ENCODE assay signal across 1 cellular context in genomic region chr1:43582162-43582566, GRCh38.
TF ChIP-seq lines count a peak whose summit lies in the region.

No MANE protein-coding gene starts in this region.

TF ChIP-seq in HEK293, 187 proteins besides CTCF, POLR2A, EP300 and RAD21 (continued from another document and continues in another):
- TF ChIP-seq, protein P1, sequence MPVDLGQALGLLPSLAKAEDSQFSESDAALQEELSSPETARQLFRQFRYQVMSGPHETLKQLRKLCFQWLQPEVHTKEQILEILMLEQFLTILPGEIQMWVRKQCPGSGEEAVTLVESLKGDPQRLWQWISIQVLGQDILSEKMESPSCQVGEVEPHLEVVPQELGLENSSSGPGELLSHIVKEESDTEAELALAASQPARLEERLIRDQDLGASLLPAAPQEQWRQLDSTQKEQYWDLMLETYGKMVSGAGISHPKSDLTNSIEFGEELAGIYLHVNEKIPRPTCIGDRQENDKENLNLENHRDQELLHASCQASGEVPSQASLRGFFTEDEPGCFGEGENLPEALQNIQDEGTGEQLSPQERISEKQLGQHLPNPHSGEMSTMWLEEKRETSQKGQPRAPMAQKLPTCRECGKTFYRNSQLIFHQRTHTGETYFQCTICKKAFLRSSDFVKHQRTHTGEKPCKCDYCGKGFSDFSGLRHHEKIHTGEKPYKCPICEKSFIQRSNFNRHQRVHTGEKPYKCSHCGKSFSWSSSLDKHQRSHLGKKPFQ (tag by site-specific recombination; IDR thresholded peaks at IDR 0.05): no peak
- TF ChIP-seq ZNF175 (tag by site-specific recombination; IDR thresholded peaks at IDR 0.05) (no peak), ZNF121 (tag by site-specific recombination; IDR thresholded peaks at IDR 0.05) (no peak; the same call in 1 of the 2 replicates), TRIM28 (IDR thresholded peaks at IDR 0.05; ENCODE audit: borderline replicate concordance, low read length) (peak; percentile 88), ZNF214 (tag by site-specific recombination; IDR thresholded peaks at IDR 0.05; ENCODE audit: borderline replicate concordance) (no peak), ZNF571 (tag by site-specific recombination; IDR thresholded peaks at IDR 0.05) (no peak), ZNF791 (tag by site-specific recombination; IDR thresholded peaks at IDR 0.05) (no peak), SP7 (tag by site-specific recombination; IDR thresholded peaks at IDR 0.05) (peak; percentile 75; the same call in 1 of the 2 replicates), ZNF585B (tag by site-specific recombination; IDR thresholded peaks at IDR 0.05) (no peak), BCL11A (tag by site-specific recombination; IDR thresholded peaks at IDR 0.05; ENCODE audit: low read depth) (no peak), ZNF266 (tag by site-specific recombination; IDR thresholded peaks at IDR 0.05; ENCODE audit: low read depth) (no peak), ZNF600 (tag by site-specific recombination; IDR thresholded peaks at IDR 0.05) (peak; percentile 83), GLI2 (tag by site-specific recombination; IDR thresholded peaks at IDR 0.05; ENCODE audit: borderline replicate concordance, low read depth) (no peak), ZNF138 (tag by site-specific recombination; IDR thresholded peaks at IDR 0.05; ENCODE audit: borderline replicate concordance) (no peak), ZNF37A (tag by site-specific recombination; IDR thresholded peaks at IDR 0.05) (no peak), ZFHX2 (tag by site-specific recombination; conservative IDR thresholded peaks at IDR 0.05) (peak; percentile 83), MYNN (tag by site-specific recombination; IDR thresholded peaks at IDR 0.05; ENCODE audit: borderline replicate concordance) (no peak), KLF10 (tag by site-specific recombination; IDR thresholded peaks at IDR 0.05) (no peak), ZNF501 (tag by site-specific recombination; IDR thresholded peaks at IDR 0.05) (no peak), ZNF48 (tag by site-specific recombination; IDR thresholded peaks at IDR 0.05) (no peak), ZNF513 (tag by site-specific recombination; IDR thresholded peaks at IDR 0.05) (no peak), GLIS2 (tag by site-specific recombination; IDR thresholded peaks at IDR 0.05) (peak; percentile 69), ZNF558 (tag by site-specific recombination; IDR thresholded peaks at IDR 0.05) (no peak), ZNF350 (tag by site-specific recombination; IDR thresholded peaks at IDR 0.05) (no peak), ZSCAN30 (tag by site-specific recombination; IDR thresholded peaks at IDR 0.05) (no peak), KLF8 (tag by site-specific recombination; IDR thresholded peaks at IDR 0.05) (peak; percentile 65), ZNF654 (tag by site-specific recombination; IDR thresholded peaks at IDR 0.05; ENCODE audit: low read depth) (no peak), HOXA7 (CRISPR knock-in tag; IDR thresholded peaks at IDR 0.05; ENCODE audit: borderline replicate concordance) (no peak), ZFP37 (tag by site-specific recombination; IDR thresholded peaks at IDR 0.05) (no peak), ZBTB20 (tag by site-specific recombination; IDR thresholded peaks at IDR 0.05) (peak; percentile 95), KLF16 (tag by site-specific recombination; IDR thresholded peaks at IDR 0.05) (no peak), ATF2 (tag by site-specific recombination; IDR thresholded peaks at IDR 0.05; ENCODE audit: low read depth) (no peak), ZNF677 (tag by site-specific recombination; IDR thresholded peaks at IDR 0.05) (no peak), KLF1 (tag by site-specific recombination; IDR thresholded peaks at IDR 0.05) (peak; percentile 88), ZNF341 (tag by site-specific recombination; IDR thresholded peaks at IDR 0.05; ENCODE audit: low read depth) (no peak), ZSCAN16 (tag by site-specific recombination; IDR thresholded peaks at IDR 0.05) (no peak), ZNF324 (tag by site-specific recombination; IDR thresholded peaks at IDR 0.05) (peak; percentile 32), ZNF433 (tag by site-specific recombination; IDR thresholded peaks at IDR 0.05; ENCODE audit: low read depth) (no peak), PATZ1 (tag by site-specific recombination; IDR thresholded peaks at IDR 0.05) (peak; percentile 88), ZNF132 (tag by site-specific recombination; IDR thresholded peaks at IDR 0.05; ENCODE audit: borderline replicate concordance) (no peak), ZNF19 (tag by site-specific recombination; IDR thresholded peaks at IDR 0.05; ENCODE audit: low read depth) (no peak), ZNF510 (tag by site-specific recombination; IDR thresholded peaks at IDR 0.05; ENCODE audit: insufficient replicate concordance) (no peak), ZNF416 (tag by site-specific recombination; IDR thresholded peaks at IDR 0.05) (no peak), ZXDB (tag by site-specific recombination; IDR thresholded peaks at IDR 0.05) (no peak), ZBTB21 (tag by site-specific recombination; IDR thresholded peaks at IDR 0.05) (no peak), ZNF394 (tag by site-specific recombination; IDR thresholded peaks at IDR 0.05; ENCODE audit: borderline replicate concordance) (no peak; the same call in 1 of the 2 replicates), ZNF621 (tag by site-specific recombination; IDR thresholded peaks at IDR 0.05) (no peak), ZNF248 (tag by site-specific recombination; IDR thresholded peaks at IDR 0.05) (no peak), ZNF335 (tag by site-specific recombination; conservative IDR thresholded peaks at IDR 0.05) (peak; percentile 32; the same call in 1 of the 2 replicates), ZFP3 (tag by site-specific recombination; IDR thresholded peaks at IDR 0.05; ENCODE audit: low read depth) (no peak), HOXC10 (CRISPR knock-in tag; IDR thresholded peaks at IDR 0.05) (no peak)
- TF ChIP-seq, protein P2, sequence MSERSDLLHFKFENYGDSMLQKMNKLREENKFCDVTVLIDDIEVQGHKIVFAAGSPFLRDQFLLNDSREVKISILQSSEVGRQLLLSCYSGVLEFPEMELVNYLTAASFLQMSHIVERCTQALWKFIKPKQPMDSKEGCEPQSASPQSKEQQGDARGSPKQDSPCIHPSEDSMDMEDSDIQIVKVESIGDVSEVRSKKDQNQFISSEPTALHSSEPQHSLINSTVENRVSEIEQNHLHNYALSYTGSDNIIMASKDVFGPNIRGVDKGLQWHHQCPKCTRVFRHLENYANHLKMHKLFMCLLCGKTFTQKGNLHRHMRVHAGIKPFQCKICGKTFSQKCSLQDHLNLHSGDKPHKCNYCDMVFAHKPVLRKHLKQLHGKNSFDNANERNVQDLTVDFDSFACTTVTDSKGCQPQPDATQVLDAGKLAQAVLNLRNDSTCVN (tag by site-specific recombination; optimal IDR thresholded peaks at IDR 0.05): no peak
- TF ChIP-seq, protein P3, sequence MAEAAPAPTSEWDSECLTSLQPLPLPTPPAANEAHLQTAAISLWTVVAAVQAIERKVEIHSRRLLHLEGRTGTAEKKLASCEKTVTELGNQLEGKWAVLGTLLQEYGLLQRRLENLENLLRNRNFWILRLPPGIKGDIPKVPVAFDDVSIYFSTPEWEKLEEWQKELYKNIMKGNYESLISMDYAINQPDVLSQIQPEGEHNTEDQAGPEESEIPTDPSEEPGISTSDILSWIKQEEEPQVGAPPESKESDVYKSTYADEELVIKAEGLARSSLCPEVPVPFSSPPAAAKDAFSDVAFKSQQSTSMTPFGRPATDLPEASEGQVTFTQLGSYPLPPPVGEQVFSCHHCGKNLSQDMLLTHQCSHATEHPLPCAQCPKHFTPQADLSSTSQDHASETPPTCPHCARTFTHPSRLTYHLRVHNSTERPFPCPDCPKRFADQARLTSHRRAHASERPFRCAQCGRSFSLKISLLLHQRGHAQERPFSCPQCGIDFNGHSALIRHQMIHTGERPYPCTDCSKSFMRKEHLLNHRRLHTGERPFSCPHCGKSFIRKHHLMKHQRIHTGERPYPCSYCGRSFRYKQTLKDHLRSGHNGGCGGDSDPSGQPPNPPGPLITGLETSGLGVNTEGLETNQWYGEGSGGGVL (tag by site-specific recombination; IDR thresholded peaks at IDR 0.05): no peak
- TF ChIP-seq, protein P4, sequence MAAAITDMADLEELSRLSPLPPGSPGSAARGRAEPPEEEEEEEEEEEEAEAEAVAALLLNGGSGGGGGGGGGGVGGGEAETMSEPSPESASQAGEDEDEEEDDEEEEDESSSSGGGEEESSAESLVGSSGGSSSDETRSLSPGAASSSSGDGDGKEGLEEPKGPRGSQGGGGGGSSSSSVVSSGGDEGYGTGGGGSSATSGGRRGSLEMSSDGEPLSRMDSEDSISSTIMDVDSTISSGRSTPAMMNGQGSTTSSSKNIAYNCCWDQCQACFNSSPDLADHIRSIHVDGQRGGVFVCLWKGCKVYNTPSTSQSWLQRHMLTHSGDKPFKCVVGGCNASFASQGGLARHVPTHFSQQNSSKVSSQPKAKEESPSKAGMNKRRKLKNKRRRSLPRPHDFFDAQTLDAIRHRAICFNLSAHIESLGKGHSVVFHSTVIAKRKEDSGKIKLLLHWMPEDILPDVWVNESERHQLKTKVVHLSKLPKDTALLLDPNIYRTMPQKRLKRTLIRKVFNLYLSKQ (tag by site-specific recombination; IDR thresholded peaks at IDR 0.05; ENCODE audit: borderline replicate concordance): no peak
- TF ChIP-seq, protein P5, sequence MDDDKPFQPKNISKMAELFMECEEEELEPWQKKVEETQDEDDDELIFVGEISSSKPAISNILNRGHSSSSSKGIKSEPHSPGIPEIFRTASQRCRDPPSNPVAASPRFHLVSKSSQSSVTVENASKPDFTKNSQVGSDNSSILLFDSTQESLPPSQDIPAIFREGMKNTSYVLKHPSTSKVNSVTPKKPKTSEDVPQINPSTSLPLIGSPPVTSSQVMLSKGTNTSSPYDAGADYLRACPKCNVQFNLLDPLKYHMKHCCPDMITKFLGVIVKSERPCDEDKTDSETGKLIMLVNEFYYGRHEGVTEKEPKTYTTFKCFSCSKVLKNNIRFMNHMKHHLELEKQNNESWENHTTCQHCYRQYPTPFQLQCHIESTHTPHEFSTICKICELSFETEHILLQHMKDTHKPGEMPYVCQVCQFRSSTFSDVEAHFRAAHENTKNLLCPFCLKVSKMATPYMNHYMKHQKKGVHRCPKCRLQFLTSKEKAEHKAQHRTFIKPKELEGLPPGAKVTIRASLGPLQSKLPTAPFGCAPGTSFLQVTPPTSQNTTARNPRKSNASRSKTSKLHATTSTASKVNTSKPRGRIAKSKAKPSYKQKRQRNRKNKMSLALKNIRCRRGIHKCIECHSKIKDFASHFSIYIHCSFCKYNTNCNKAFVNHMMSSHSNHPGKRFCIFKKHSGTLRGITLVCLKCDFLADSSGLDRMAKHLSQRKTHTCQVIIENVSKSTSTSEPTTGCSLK (tag by site-specific recombination; IDR thresholded peaks at IDR 0.05): no peak
- TF ChIP-seq, protein P6, sequence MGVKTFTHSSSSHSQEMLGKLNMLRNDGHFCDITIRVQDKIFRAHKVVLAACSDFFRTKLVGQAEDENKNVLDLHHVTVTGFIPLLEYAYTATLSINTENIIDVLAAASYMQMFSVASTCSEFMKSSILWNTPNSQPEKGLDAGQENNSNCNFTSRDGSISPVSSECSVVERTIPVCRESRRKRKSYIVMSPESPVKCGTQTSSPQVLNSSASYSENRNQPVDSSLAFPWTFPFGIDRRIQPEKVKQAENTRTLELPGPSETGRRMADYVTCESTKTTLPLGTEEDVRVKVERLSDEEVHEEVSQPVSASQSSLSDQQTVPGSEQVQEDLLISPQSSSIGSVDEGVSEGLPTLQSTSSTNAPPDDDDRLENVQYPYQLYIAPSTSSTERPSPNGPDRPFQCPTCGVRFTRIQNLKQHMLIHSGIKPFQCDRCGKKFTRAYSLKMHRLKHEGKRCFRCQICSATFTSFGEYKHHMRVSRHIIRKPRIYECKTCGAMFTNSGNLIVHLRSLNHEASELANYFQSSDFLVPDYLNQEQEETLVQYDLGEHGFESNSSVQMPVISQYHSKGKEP (tag by site-specific recombination; IDR thresholded peaks at IDR 0.05): no peak
